In the genomic region with DNA sequence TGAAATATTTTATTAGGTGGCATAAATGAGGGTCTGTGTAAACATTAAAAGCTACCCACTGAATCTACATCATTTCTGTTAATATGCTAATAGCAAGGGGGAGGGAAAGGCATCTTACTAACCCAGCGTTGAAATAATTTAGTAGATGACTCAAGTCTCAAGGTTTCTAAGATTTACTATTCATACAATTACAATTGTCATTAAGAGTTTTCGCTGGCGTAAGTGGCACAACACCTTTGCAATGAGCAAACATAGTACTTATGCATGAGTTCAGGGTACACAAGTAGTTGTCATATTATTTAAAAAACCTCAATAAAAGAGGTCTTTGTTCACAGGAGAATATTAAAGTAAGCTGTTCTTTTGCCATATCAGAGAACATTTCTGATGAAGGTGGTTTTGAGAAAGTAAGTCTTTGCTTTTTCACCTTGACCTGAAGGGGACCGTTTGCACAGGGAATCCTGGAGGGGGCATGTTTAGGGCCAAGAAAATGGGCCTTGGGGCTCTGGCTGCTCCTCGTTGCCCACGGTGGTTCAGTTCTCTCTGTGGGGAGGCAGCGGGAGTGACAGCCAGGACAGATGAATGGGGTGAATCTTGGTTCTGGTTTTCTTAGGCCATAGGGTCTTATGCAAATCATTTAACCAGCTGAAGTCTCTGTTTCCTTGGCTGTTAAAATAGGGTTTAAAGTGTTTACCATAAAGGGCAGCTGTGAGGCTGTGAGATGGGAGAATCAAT, we compare ENCODE assay signal across 8 cellular contexts. TPM values are rescaled to one million over a fixed set of nuclear protein-coding genes. Genes with fewer than 3 reads are reported as not detected.
A peak's percentile ranks its signal among the peaks of the same experiment; 100 is the strongest.
DNase-seq lines count a peak whose midpoint lies in the region; ATAC-seq and TF ChIP-seq lines count a peak whose summit lies in the region.

No MANE protein-coding gene starts in this region.

- DNase-seq in activated naive CD4-positive, alpha-beta T cell treated with Interleukin-2 at 50 U/mL for 16 hours = no peak
- DNase-seq in activated B cell treated with CpG ODN at 0.5 μM for 24 hours (no peak), type B pancreatic cell (ENCODE audit: extremely low spot score, unreplicated experiment) (no peak), GM23248 (no peak), esophagus muscularis mucosa (ENCODE audit: extremely low spot score) (no peak), SJCRH30 (no peak)

- H3K4me1 ChIP-seq in GM23248 (ENCODE audit: insufficient read depth) = no peaks in the 10 kb centered on the region
- H3K4me1 ChIP-seq in esophagus muscularis mucosa = no peaks in the 10 kb centered on the region
- peaks cover 5% of the 10 kb centered on the region; the same call in 1 of the 2 replicates for H3K4me1 ChIP-seq in SJCRH30

- no peaks in the 10 kb centered on the region for H3F3A ChIP-seq in GM23248 (ENCODE audit: insufficient read depth)

- CTCF ChIA-PET in activated B cell treated with CpG ODN at 0.5 μM for 24 hours (lab: Charles Lee) = interaction anchor here (0.6 to 2.3 kb wide), 4 partner anchors 16 to 133 kb away, joined by 3 to 7 read pairs (median 4); no protein-coding TSS in a partner anchor

- peaks cover 84% of the 10 kb centered on the region for H3K4me1 Mint-ChIP-seq in activated naive CD4-positive, alpha-beta T cell treated with anti-CD3 and anti-CD28 coated beads, Interleukin-2, amount 50 U/mL, for 24 hours
- peaks cover 89% of the 10 kb centered on the region for H3K4me1 Mint-ChIP-seq in activated B cell treated with CpG ODN at 0.5 μM for 24 hours
- peaks cover 46% of the 10 kb centered on the region for H3K4me1 Mint-ChIP-seq in type B pancreatic cell (ENCODE audit: unreplicated experiment)

- no peaks in the 10 kb centered on the region for H3K36me3 ChIP-seq in GM23248 (ENCODE audit: low read depth)
- no peaks in the 10 kb centered on the region for H3K36me3 ChIP-seq in esophagus muscularis mucosa
- no peaks in the 10 kb centered on the region for H3K36me3 ChIP-seq in SJCRH30

- H3K4me3 Mint-ChIP-seq in activated naive CD4-positive, alpha-beta T cell treated with anti-CD3 and anti-CD28 coated beads, Interleukin-2, amount 50 U/mL, for 24 hours = peak overlapping the region; percentile 99
- H3K4me3 Mint-ChIP-seq in activated B cell treated with CpG ODN at 0.5 μM for 24 hours (peak overlapping the region; percentile 97), type B pancreatic cell (no peak overlapping the region)

- peaks cover 2% of the 10 kb centered on the region for H3K36me3 Mint-ChIP-seq in activated naive CD4-positive, alpha-beta T cell treated with anti-CD3 and anti-CD28 coated beads, Interleukin-2, amount 50 U/mL, for 24 hours
- peaks cover 7% of the 10 kb centered on the region for H3K36me3 Mint-ChIP-seq in activated B cell treated with CpG ODN at 0.5 μM for 24 hours (ENCODE audit: low read depth)
- H3K36me3 Mint-ChIP-seq in type B pancreatic cell = no peaks in the 10 kb centered on the region

- H4K20me1 ChIP-seq in GM23248 (ENCODE audit: insufficient read depth) = no peaks in the 10 kb centered on the region

- H3K27me3 ChIP-seq in GM23248 (replicated peaks; ENCODE audit: insufficient read depth) = no peaks in the 10 kb centered on the region
- H3K27me3 ChIP-seq in esophagus muscularis mucosa = peaks cover 0 to 8% (median 0%) of the 10 kb centered on the region in 4 donors
- no peaks in the 10 kb centered on the region for H3K27me3 ChIP-seq in SJCRH30

- in situ Hi-C loops in GM23248 (cut with MboI) = no loop called here

- no peak for TF ChIP-seq POLR2A in esophagus muscularis mucosa (IDR thresholded peaks at IDR 0.05; ENCODE audit: low read depth)

- intact Hi-C loops in activated B cell treated with CpG ODN at 0.5 μM for 24 hours (cut with micrococcal nuclease) (loop anchor here (5.0 to 10.0 kb wide), 4 partner anchors 35 to 1388 kb away; a partner anchor contains a TSS), esophagus muscularis mucosa (cut with DNase I) (no loop called here)

- H3K27ac Mint-ChIP-seq in activated naive CD4-positive, alpha-beta T cell treated with anti-CD3 and anti-CD28 coated beads, Interleukin-2, amount 50 U/mL, for 24 hours = peak overlapping the region; percentile 98
- H3K27ac Mint-ChIP-seq in activated B cell treated with CpG ODN at 0.5 μM for 24 hours = peak overlapping the region; percentile 95
- peak overlapping the region; percentile 73 for H3K27ac Mint-ChIP-seq in type B pancreatic cell

- no peak for TF ChIP-seq EP300 in esophagus muscularis mucosa (IDR thresholded peaks at IDR 0.05)

- ATAC-seq in HG02852 (IDR thresholded peaks at IDR 0.05; ENCODE audit: unreplicated experiment) (peak; percentile 39), activated B cell treated with CpG ODN at 0.5 μM for 24 hours (ENCODE audit: low read depth) (peak; percentile 7)

- 84 to 85% methylated on average over 7 of the region's 7 CpGs for WGBS in GM23248 (ENCODE audit: low coverage in 1 of 2, low lambda C conversion rate in 2 of 2, missing lambda C conversion rate in 2 of 2), 2 experiments
- 86% methylated on average over 7 of the region's 7 CpGs for WGBS in esophagus muscularis mucosa

- H3K27ac ChIP-seq in GM23248 = no peak overlapping the region
- no peak overlapping the region for H3K27ac ChIP-seq in esophagus muscularis mucosa (replicated peaks in 1 of 4)
- no peak overlapping the region for H3K27ac ChIP-seq in SJCRH30

- H3K4me2 ChIP-seq in GM23248 (ENCODE audit: unreplicated experiment) = no peak overlapping the region

- no peaks in the 10 kb centered on the region for H3K9me2 ChIP-seq in GM23248 (ENCODE audit: insufficient read depth)

- H3K79me2 ChIP-seq in GM23248 (ENCODE audit: insufficient read depth) = no peaks in the 10 kb centered on the region

- no peaks in the 10 kb centered on the region for H3K27me3 Mint-ChIP-seq in activated naive CD4-positive, alpha-beta T cell treated with anti-CD3 and anti-CD28 coated beads, Interleukin-2, amount 50 U/mL, for 24 hours
- H3K27me3 Mint-ChIP-seq in activated B cell treated with CpG ODN at 0.5 μM for 24 hours (no peaks in the 10 kb centered on the region), type B pancreatic cell (no peaks in the 10 kb centered on the region)

- H3K9me3 ChIP-seq in GM23248 (ENCODE audit: low read depth) (no peaks in the 10 kb centered on the region), esophagus muscularis mucosa (no peaks in the 10 kb centered on the region), SJCRH30 (replicated peaks) (no peaks in the 10 kb centered on the region)

- POLR2A ChIA-PET in activated B cell treated with CpG ODN at 0.5 μM for 24 hours (lab: Charles Lee) = interaction anchor here (0.6 to 11.7 kb wide), 14 partner anchors 5 to 703 kb away, joined by 3 to 457 read pairs (median 4); a partner anchor contains a TSS

- H3K9me3 Mint-ChIP-seq in activated naive CD4-positive, alpha-beta T cell treated with anti-CD3 and anti-CD28 coated beads, Interleukin-2, amount 50 U/mL, for 24 hours = peaks cover 5% of the 10 kb centered on the region
- H3K9me3 Mint-ChIP-seq in activated B cell treated with CpG ODN at 0.5 μM for 24 hours (no peaks in the 10 kb centered on the region), type B pancreatic cell (no peaks in the 10 kb centered on the region)

- no peak overlapping the region for H2AFZ ChIP-seq in GM23248

- no peak for TF ChIP-seq CTCF in activated B cell treated with CpG ODN at 0.5 μM for 24 hours (IDR thresholded peaks at IDR 0.05)
- no peak for TF ChIP-seq CTCF in type B pancreatic cell (conservative IDR thresholded peaks at IDR 0.05)
- no peak for TF ChIP-seq CTCF in esophagus muscularis mucosa (IDR thresholded peaks at IDR 0.05)

- H3K4me3 ChIP-seq in GM23248 (no peak overlapping the region), esophagus muscularis mucosa (no peak overlapping the region), SJCRH30 (no peak overlapping the region)

- no peak overlapping the region for H3K9ac ChIP-seq in GM23248

RNA-seq across cellular contexts. Expression of a gene that starts 4.4 kb away (rescaled TPM):
- total RNA-seq in activated B cell treated with CpG ODN at 0.5 μM for 24 hours (174 and 183 TPM in 2 replicates), type B pancreatic cell (ENCODE audit: low replicate concordance) (3.1 and 5.4 TPM in 2 replicates), esophagus muscularis mucosa (1 to 10 TPM in 3 of 4 donors, under 1 TPM in 1; 0.13 to 3.6 (median 2.7) TPM)
- total RNA-seq in GM23248 (2014; rRNA removed; shearing (Covaris generic)) = not detected in 2 replicates
- 0.24 TPM in 1 of 2 replicates, not detected in the other for polyA plus RNA-seq in GM23248 (2016; fragmentation: Nextera tagmentation; extraction: Ambion mirVana)
- total RNA-seq in SJCRH30 (2014; rRNA removed; shearing (Covaris generic)) = not detected in 2 replicates

Comparison
In these comparisons a context has a peak if more than half of its experiments do, and no peak if none do; other contexts are left out.
1. RNA of a gene that starts 4.4 kb away (total RNA-seq): 174 to 183 TPM in activated B cell treated with CpG ODN at 0.5 μM for 24 hours; 3.1 to 5.4 TPM in type B pancreatic cell, 0.13 to 3.6 TPM in esophagus muscularis mucosa, not detected in GM23248 and not detected in SJCRH30; every median in the first group is over 10 times any median in the second.
2. Peak in every context shown above with its lines, with median percentiles within 50 percentile points of each other: H3K27ac Mint-ChIP-seq.